31 cellular contexts compared by ENCODE assay signal in genomic region chr5:103127292-103127691, GRCh38.
"Had no signal": no experiment of that assay in that cellular context is flagged by ENCODE, and none has a peak within 500 bp of the region (broad histone marks: within the 10 kb centered on the region; RNA-seq: fewer than 3 reads in every experiment).

No MANE protein-coding gene starts in this region.

- H3K27ac ChIP-seq: brain microvascular endothelial cell, esophagus muscularis mucosa, foreskin keratinocyte, gastrocnemius medialis, heart left ventricle had no signal

- H3K4me1 ChIP-seq: foreskin keratinocyte, gastrocnemius medialis had no signal

- H3K36me3 ChIP-seq: brain microvascular endothelial cell, esophagus muscularis mucosa, gastrocnemius medialis had no signal

- ATAC-seq: activated T-cell treated with anti-CD3 and anti-CD28 coated beads, Interleukin-2, amount 50 U/mL, for 72 hours; activated T-helper 17 cell treated with anti-CD3 and anti-CD28 coated beads, Interleukin-2, amount 50 U/mL, for 72 hours; effector memory CD8-positive, alpha-beta T cell; foreskin keratinocyte; gastrocnemius medialis; heart left ventricle; T-helper 17 cell had no signal

- H3K9me3 ChIP-seq: esophagus muscularis mucosa, gastrocnemius medialis, heart left ventricle had no signal

- H3K4me3 ChIP-seq: esophagus muscularis mucosa, gastrocnemius medialis, heart left ventricle had no signal

- FAIRE-seq: astrocyte, bronchial epithelial cell had no signal

- DNase-seq: activated CD4-positive, alpha-beta memory T cell treated with anti-CD3 and anti-CD28 coated beads, Interleukin-2, amount 10 ng/mL, durations not matched to agents 7 days and 5 days; activated CD4-positive, alpha-beta T cell treated with anti-CD3 and anti-CD28 coated beads for 1 hour; activated CD4-positive, alpha-beta T cell treated with anti-CD3 and anti-CD28 coated beads for 4 hours; activated CD4-positive, alpha-beta T cell treated with anti-CD3 and anti-CD28 coated beads, Interleukin-2, amount 10 ng/mL, durations not matched to agents 7 days and 5 days; activated CD4-positive, alpha-beta T cell treated with anti-CD3 and anti-CD28 coated beads, Interleukin-2, amount 50 U/mL, for 4 hours; activated CD8-positive, alpha-beta memory T cell treated with anti-CD3 and anti-CD28 coated beads, Interleukin-2, amount 50 U/mL, for 48 hours; activated effector memory CD4-positive, alpha-beta T cell treated with Interleukin-2 at 50 U/mL for 16 hours; activated gamma-delta T cell treated with Interleukin-2 at 50 U/mL for 16 hours; activated naive CD4-positive, alpha-beta T cell treated with anti-CD3 and anti-CD28 coated beads, Interleukin-2, amount 50 U/mL, for 16 hours; activated naive CD4-positive, alpha-beta T cell treated with Interleukin-2 at 50 U/mL for 16 hours; activated T-cell treated with anti-CD3 and anti-CD28 coated beads for 4 hours; activated T-cell treated with anti-CD3 and anti-CD28 coated beads, Interleukin-2, amount 50 U/mL, for 24 hours; activated T-cell treated with anti-CD3 and anti-CD28 coated beads, Interleukin-2, amount 50 U/mL, for 72 hours; amniotic stem cell; anterior cingulate cortex; brain microvascular endothelial cell; cortex of kidney; dermis blood vessel endothelial cell; effector CD4-positive, alpha-beta T cell; effector memory CD8-positive, alpha-beta T cell; foreskin keratinocyte; gastrocnemius medialis; glutamatergic neuron; heart left ventricle; T-helper 1 cell; T-helper 17 cell; T1000 had no signal

- H3K27me3 ChIP-seq: brain microvascular endothelial cell, esophagus muscularis mucosa, foreskin keratinocyte, gastrocnemius medialis, heart left ventricle had no signal
